8 cellular contexts compared by ENCODE assay signal in the genomic region with DNA sequence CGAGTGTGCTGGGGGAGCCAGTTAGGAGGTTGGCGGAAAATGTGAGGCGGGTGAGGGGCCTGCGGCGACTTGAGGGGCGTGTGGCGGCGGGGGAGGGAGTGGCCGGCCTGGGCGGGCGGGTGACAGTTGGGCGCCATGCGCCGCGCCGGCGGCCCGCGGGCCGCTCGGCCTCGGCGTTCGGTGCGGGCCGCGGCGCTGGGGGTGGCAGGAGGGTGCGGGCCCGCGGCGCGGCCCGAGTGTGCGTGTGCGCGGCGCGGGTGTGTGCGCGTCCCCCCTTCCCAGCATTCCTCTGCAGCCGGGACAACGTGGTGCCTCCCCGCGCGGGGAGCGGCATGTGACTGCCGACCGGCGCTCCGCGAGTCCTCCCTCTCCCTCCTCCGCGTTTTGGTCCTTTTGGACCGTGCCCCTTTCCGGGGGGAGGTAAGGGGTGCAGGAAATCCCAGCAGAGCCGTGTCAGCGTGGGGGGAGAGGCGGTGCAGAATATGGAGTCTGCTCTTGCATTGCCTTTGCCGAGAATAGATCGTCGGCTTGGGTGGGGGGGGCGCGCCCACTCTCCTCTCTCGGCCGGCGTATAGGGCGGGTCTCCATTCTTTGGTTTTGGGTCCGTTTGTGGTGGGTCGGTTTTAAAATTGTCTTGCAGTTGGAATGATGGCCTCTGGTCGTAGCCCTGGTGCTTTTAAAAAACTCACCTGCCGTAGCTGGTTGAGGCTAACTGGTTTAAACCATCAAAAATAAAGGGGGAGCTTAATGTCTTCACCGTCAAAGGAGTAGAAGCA. TPM values are rescaled to one million over a fixed set of nuclear protein-coding genes. Genes with fewer than 3 reads are reported as not detected.
DNase-seq lines count a peak whose midpoint lies in the region; ATAC-seq and TF ChIP-seq lines count a peak whose summit lies in the region.

No MANE protein-coding gene starts in this region.

- BruUV-seq in Panc1 (replicated peaks; lab: Mats Ljungman, UMichigan): no TSS peak

- peaks cover 3% of the 10 kb centered on the region; the same call in 1 of the 2 replicates for H3K36me3 ChIP-seq in Panc1 (ENCODE audit: control insufficient read depth, insufficient read depth, low read length)
- no peaks in the 10 kb centered on the region for H3K36me3 ChIP-seq in neural progenitor cell
- no peaks in the 10 kb centered on the region for H3K36me3 ChIP-seq in thoracic aorta

- CTCF ChIA-PET in Panc1 (lab: Charles Lee): no interaction called here

- POLR2A ChIA-PET in Panc1 (lab: Charles Lee): interaction anchor here (0.7 kb wide), 1 partner anchor 741 kb away, joined by 4 read pairs; no protein-coding TSS in a partner anchor

- H3K4me2 ChIP-seq in neural progenitor cell: peak overlapping the region; percentile 94

- no peaks in the 10 kb centered on the region for H3K9me3 ChIP-seq in Panc1 (ENCODE audit: control insufficient read depth, insufficient read depth, low read depth, low read length)
- H3K9me3 ChIP-seq in neural progenitor cell (ENCODE audit: low read depth): no peaks in the 10 kb centered on the region
- no peaks in the 10 kb centered on the region for H3K9me3 ChIP-seq in thoracic aorta

- H3K27ac Mint-ChIP-seq in neural progenitor cell: peak overlapping the region; percentile 86

- H2AFZ ChIP-seq in neural progenitor cell (replicated peaks): no peak overlapping the region

- H3K9ac ChIP-seq in neural progenitor cell: peak overlapping the region; percentile 84

- H3K27me3 ChIP-seq in Panc1 (ENCODE audit: control insufficient read depth, insufficient read depth, low read length) (no peaks in the 10 kb centered on the region), neural progenitor cell (no peaks in the 10 kb centered on the region), thoracic aorta (replicated peaks; ENCODE audit: insufficient read depth) (no peaks in the 10 kb centered on the region)

- TF ChIP-seq CTCF in Panc1 (IDR thresholded peaks at IDR 0.05) (no peak), neural progenitor cell (IDR thresholded peaks at IDR 0.05) (no peak), thoracic aorta (IDR thresholded peaks at IDR 0.05) (no peak)

- H3K4me1 ChIP-seq in Panc1 (ENCODE audit: control insufficient read depth, insufficient read depth, low read length) (peaks cover 50% of the 10 kb centered on the region), neural progenitor cell (peaks cover 53% of the 10 kb centered on the region), thoracic aorta (ENCODE audit: control insufficient read depth in 1 of 2, low read depth in 2 of 2) (peaks cover 28 to 55% of the 10 kb centered on the region in 2 donors)

- peak overlapping the region; percentile 89 for H3K27ac ChIP-seq in Panc1 (ENCODE audit: low read length)
- H3K27ac ChIP-seq in neural progenitor cell: no peak overlapping the region
- H3K27ac ChIP-seq in thoracic aorta: peak overlapping the region; percentile 92 to 93

- H3K79me2 ChIP-seq in neural progenitor cell (ENCODE audit: low read depth): peaks cover 71% of the 10 kb centered on the region

- H3K4me1 Mint-ChIP-seq in neural progenitor cell: peaks cover 57% of the 10 kb centered on the region

- peaks cover 59% of the 10 kb centered on the region for H4K20me1 ChIP-seq in neural progenitor cell (ENCODE audit: low read depth)

- peak overlapping the region; percentile 99 for H3K4me3 Mint-ChIP-seq in neural progenitor cell

- H3K9me3 Mint-ChIP-seq in neural progenitor cell: no peaks in the 10 kb centered on the region

- TF ChIP-seq POLR2A in GM18951 (IDR thresholded peaks at IDR 0.05; ENCODE audit: extremely low read depth, insufficient read depth, insufficient read length): peak; percentile 44

- intact Hi-C loops in Panc1 (cut with micrococcal nuclease; ENCODE audit: unreplicated experiment): no loop called here

- H3K36me3 Mint-ChIP-seq in neural progenitor cell: peaks cover 2% of the 10 kb centered on the region

- peak; percentile 26 for ATAC-seq in Panc1
- ATAC-seq in thoracic aorta (ENCODE audit: insufficient number of reproducible peaks, low FRiP score, low read depth): no peak
- no peak for ATAC-seq in HG03139 (IDR thresholded peaks at IDR 0.05; ENCODE audit: unreplicated experiment)

- no peak for DNase-seq in Panc1 (ENCODE audit: low read depth, low spot score)
- peak; percentile 45 for DNase-seq in activated gamma-delta T cell treated with anti-CD3 and anti-CD28 coated beads, Interleukin-2, amount 50 U/mL, for 16 hours (ENCODE audit: low read depth)
- DNase-seq in foreskin melanocyte: peak; percentile 34
- DNase-seq in neural progenitor cell (ENCODE audit: low spot score): peak; percentile 71
- DNase-seq in thoracic aorta (ENCODE audit: low spot score): no peak
- DNase-seq in amniotic stem cell (lab: John Stamatoyannopoulos, UW): no peak

- in situ Hi-C loops in GM18951 (cut with MboI; ENCODE audit: low sequenced_read_pairs, unreplicated experiment) (no loop called here), Panc1 (cut with HindIII; ENCODE audit: low pct_unique_long_range_greater_than_20kb, low sequenced_read_pairs) (no loop called here)

- peaks cover 6% of the 10 kb centered on the region for H3K27me3 Mint-ChIP-seq in neural progenitor cell (ENCODE audit: insufficient read depth, low read depth)

- peak overlapping the region; percentile 79 to 80 for H3K4me3 ChIP-seq in Panc1 (ENCODE audit: low read depth in 2 of 2, low read length in 2 of 2)
- peak overlapping the region; percentile 96 for H3K4me3 ChIP-seq in neural progenitor cell
- H3K4me3 ChIP-seq in thoracic aorta: peak overlapping the region; percentile 91

- H3F3A ChIP-seq in neural progenitor cell (ENCODE audit: low read depth): peaks cover 18% of the 10 kb centered on the region

RNA-seq across cellular contexts. Expression of a gene that starts 1.9 kb away (rescaled TPM):
- total RNA-seq in Panc1 (2021; ENCODE audit: unreplicated experiment): 325 TPM
- 150 TPM for polyA plus RNA-seq in Panc1 (2012; ENCODE audit: insufficient read length)
- total RNA-seq in neural progenitor cell (ENCODE audit: low replicate concordance): 53.8 and 85.2 TPM in 2 replicates
- total RNA-seq in thoracic aorta: 100 to 1,000 TPM in 1 of 2 donors, 10 to 100 TPM in 1; 99.8 to 129 TPM

Comparison
In these comparisons a context has a peak if more than half of its experiments do, and no peak if none do; other contexts are left out.
1. DNase-seq: peak in activated gamma-delta T cell treated with anti-CD3 and anti-CD28 coated beads, Interleukin-2, amount 50 U/mL, for 16 hours (single experiment), foreskin melanocyte (single experiment) and neural progenitor cell (single experiment); none in Panc1 (single experiment), thoracic aorta (single experiment) and amniotic stem cell (single experiment).
2. Peak in every context shown above with its lines, with median percentiles within 50 percentile points of each other: H3K4me3 ChIP-seq.